Comparison of ENCODE assay signal across 29 cellular contexts in the genomic region with DNA sequence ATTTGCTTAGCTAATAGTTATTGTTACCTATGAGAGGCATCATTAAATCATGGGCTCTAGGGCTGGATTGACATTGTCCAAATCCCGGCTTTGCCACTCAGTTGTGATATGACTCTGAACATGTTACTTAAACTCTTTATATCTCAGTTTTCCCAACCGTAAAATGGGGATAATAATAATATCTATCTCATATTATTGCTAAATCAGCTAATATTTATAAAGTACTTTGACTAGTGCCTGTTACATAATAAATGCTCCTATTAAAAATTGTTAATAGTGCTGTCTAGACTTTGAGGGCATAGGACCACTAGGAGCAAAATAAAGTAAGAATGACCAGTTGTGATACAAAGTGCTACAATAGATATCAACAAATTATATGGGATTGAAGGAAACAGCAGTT.
"Had no signal": no experiment of that assay in that cellular context is flagged by ENCODE, and none has a peak within 500 bp of the region (broad histone marks: within the 10 kb centered on the region; RNA-seq: fewer than 3 reads in every experiment).

No MANE protein-coding gene starts in this region.

- ATAC-seq: effector memory CD8-positive, alpha-beta T cell; esophagus mucosa; foreskin keratinocyte; gastrocnemius medialis; gastroesophageal sphincter; heart left ventricle; heart right ventricle had no signal

- H3K27me3 ChIP-seq: colonic mucosa, esophagus muscularis mucosa, esophagus squamous epithelium, foreskin keratinocyte, gastrocnemius medialis, gastroesophageal sphincter, heart left ventricle, heart right ventricle had no signal

- H3K4me3 Mint-ChIP-seq: dendritic cell treated with granulocyte-macrophage colony-stimulating factor and Interleukin-4, amounts not matched to agents 40 ng/mL and 50 ng/mL, for 4 days; effector memory CD8-positive, alpha-beta T cell; endodermal cell had no signal

- H3K9me3 ChIP-seq: colonic mucosa, esophagus muscularis mucosa, esophagus squamous epithelium, gastrocnemius medialis, gastroesophageal sphincter, heart left ventricle, heart right ventricle had no signal

- H3K27ac ChIP-seq: colonic mucosa, coronary artery, dorsolateral prefrontal cortex, epithelial cell of prostate, esophagus muscularis mucosa, esophagus squamous epithelium, foreskin keratinocyte, gastrocnemius medialis, gastroesophageal sphincter, heart left ventricle, heart right ventricle had no signal

- H3K27me3 Mint-ChIP-seq: dendritic cell treated with granulocyte-macrophage colony-stimulating factor and Interleukin-4, amounts not matched to agents 40 ng/mL and 50 ng/mL, for 4 days; effector memory CD8-positive, alpha-beta T cell had no signal

- H3K27ac Mint-ChIP-seq: dendritic cell treated with granulocyte-macrophage colony-stimulating factor and Interleukin-4, amounts not matched to agents 40 ng/mL and 50 ng/mL, for 4 days; effector memory CD8-positive, alpha-beta T cell; endodermal cell had no signal

- H3K4me3 ChIP-seq: colonic mucosa, coronary artery, dorsolateral prefrontal cortex, esophagus muscularis mucosa, esophagus squamous epithelium, gastrocnemius medialis, gastroesophageal sphincter, heart left ventricle, heart right ventricle had no signal

- H3K36me3 ChIP-seq: colonic mucosa, esophagus muscularis mucosa, esophagus squamous epithelium, gastrocnemius medialis, gastroesophageal sphincter, heart left ventricle, heart right ventricle had no signal

- DNase-seq: colonic mucosa; cortex of kidney; dermis blood vessel endothelial cell; dorsolateral prefrontal cortex; effector CD4-positive, alpha-beta T cell; effector CD8-positive, alpha-beta T cell; effector memory CD4-positive, alpha-beta T cell; effector memory CD8-positive, alpha-beta T cell; erythroblast; esophagus squamous epithelium; foreskin fibroblast; foreskin keratinocyte; foreskin melanocyte; gastrocnemius medialis; glutamatergic neuron; head of caudate nucleus; heart left ventricle; heart right ventricle had no signal

- H3K4me1 Mint-ChIP-seq: endodermal cell had no signal

- FAIRE-seq: colon, endometrium, endothelial cell of umbilical vein, frontal cortex had no signal

- H3K9me3 Mint-ChIP-seq: dendritic cell treated with granulocyte-macrophage colony-stimulating factor and Interleukin-4, amounts not matched to agents 40 ng/mL and 50 ng/mL, for 4 days; effector memory CD8-positive, alpha-beta T cell; endodermal cell had no signal

- H3K4me1 ChIP-seq: colonic mucosa, esophagus muscularis mucosa, gastrocnemius medialis, gastroesophageal sphincter, heart left ventricle, heart right ventricle had no signal
